ENCODE assay signal across 25 cellular contexts in genomic region chr6:94894300-94894699, GRCh38.
"Had no signal": no experiment of that assay in that cellular context is flagged by ENCODE, and none has a peak within 500 bp of the region (broad histone marks: within the 10 kb centered on the region; RNA-seq: fewer than 3 reads in every experiment).

No MANE protein-coding gene starts in this region.

- H3K4me1 ChIP-seq: Peyer's patch had no signal

- H3K27ac Mint-ChIP-seq: activated B cell treated with CpG ODN at 0.5 μM for 24 hours; activated CD4-positive, alpha-beta memory T cell treated with anti-CD3 and anti-CD28 coated beads, Interleukin-2, amount 10 ng/mL, durations not matched to agents 7 days and 5 days; activated naive CD4-positive, alpha-beta T cell treated with anti-CD3 and anti-CD28 coated beads for 36 hours; activated naive CD8-positive, alpha-beta T cell; activated T-helper 17 cell treated with anti-CD3 and anti-CD28 coated beads, Interleukin-2, amount 50 U/mL, for 72 hours; T-helper 1 cell treated with Interleukin-12 subunit alpha and Interleukin-12 subunit beta and Interleukin-4 antibody, amounts not matched to agents 30 μg/mL and 1 μg/mL, for 36 hours had no signal

- H3K9me3 Mint-ChIP-seq: activated B cell treated with CpG ODN at 0.5 μM for 24 hours; activated CD4-positive, alpha-beta memory T cell treated with anti-CD3 and anti-CD28 coated beads, Interleukin-2, amount 10 ng/mL, durations not matched to agents 7 days and 5 days; activated T-helper 17 cell treated with anti-CD3 and anti-CD28 coated beads, Interleukin-2, amount 50 U/mL, for 72 hours; T-helper 1 cell treated with Interleukin-12 subunit alpha and Interleukin-12 subunit beta and Interleukin-4 antibody, amounts not matched to agents 30 μg/mL and 1 μg/mL, for 36 hours had no signal

- H3K27ac ChIP-seq: brain microvascular endothelial cell, Peyer's patch had no signal

- H3K36me3 ChIP-seq: brain microvascular endothelial cell, Peyer's patch had no signal

- H3K27me3 Mint-ChIP-seq: activated B cell treated with CpG ODN at 0.5 μM for 24 hours; activated CD4-positive, alpha-beta memory T cell treated with anti-CD3 and anti-CD28 coated beads, Interleukin-2, amount 10 ng/mL, durations not matched to agents 7 days and 5 days; activated naive CD8-positive, alpha-beta T cell; activated T-helper 17 cell treated with anti-CD3 and anti-CD28 coated beads, Interleukin-2, amount 50 U/mL, for 72 hours had no signal

- DNase-seq: activated B cell treated with CpG ODN at 0.5 μM for 24 hours; activated CD4-positive, alpha-beta memory T cell treated with anti-CD3 and anti-CD28 coated beads, Interleukin-2, amount 10 ng/mL, durations not matched to agents 7 days and 5 days; activated CD4-positive, alpha-beta T cell treated with anti-CD3 and anti-CD28 coated beads, Interleukin-2, amount 50 U/mL, for 1 hour; activated gamma-delta T cell; activated naive CD4-positive, alpha-beta T cell treated with anti-CD3 and anti-CD28 coated beads for 36 hours; activated T-cell treated with anti-CD3 and anti-CD28 coated beads for 4 hours; activated T-cell treated with anti-CD3 and anti-CD28 coated beads, Interleukin-2, amount 50 U/mL, for 48 hours; amygdala; brain microvascular endothelial cell; caudate nucleus; Karpas-422; NCI-H1105 treated with DMSO at 0.1 percent for 48 hours; NCI-H1436 treated with DMSO at 0.1 percent for 48 hours; NCI-H187; NCI-H2081; NCI-H510A treated with DMSO at 0.1 percent for 48 hours; NCI-H69; NK-92 treated with Interleukin-12 subunit alpha and Interleukin-12 subunit beta, amount 100 ng/mL, for 24 hours; OCI-M1; Peyer's patch; SHP77 treated with DMSO at 0.1 percent for 48 hours; T-helper 9 cell had no signal

- H3K4me3 Mint-ChIP-seq: activated B cell treated with CpG ODN at 0.5 μM for 24 hours; activated CD4-positive, alpha-beta memory T cell treated with anti-CD3 and anti-CD28 coated beads, Interleukin-2, amount 10 ng/mL, durations not matched to agents 7 days and 5 days; activated naive CD4-positive, alpha-beta T cell treated with anti-CD3 and anti-CD28 coated beads for 36 hours; activated naive CD8-positive, alpha-beta T cell; activated T-helper 17 cell treated with anti-CD3 and anti-CD28 coated beads, Interleukin-2, amount 50 U/mL, for 72 hours; T-helper 1 cell treated with Interleukin-12 subunit alpha and Interleukin-12 subunit beta and Interleukin-4 antibody, amounts not matched to agents 30 μg/mL and 1 μg/mL, for 36 hours had no signal

- H3K27me3 ChIP-seq: brain microvascular endothelial cell, Peyer's patch had no signal

- H3K4me1 Mint-ChIP-seq: activated B cell treated with CpG ODN at 0.5 μM for 24 hours; activated CD4-positive, alpha-beta memory T cell treated with anti-CD3 and anti-CD28 coated beads, Interleukin-2, amount 10 ng/mL, durations not matched to agents 7 days and 5 days; activated T-helper 17 cell treated with anti-CD3 and anti-CD28 coated beads, Interleukin-2, amount 50 U/mL, for 72 hours had no signal

- H3K9me3 ChIP-seq: Peyer's patch had no signal

- H3K4me3 ChIP-seq: Peyer's patch had no signal

- ATAC-seq: activated T-helper 17 cell treated with anti-CD3 and anti-CD28 coated beads, Interleukin-2, amount 50 U/mL, for 72 hours had no signal

- H3K36me3 Mint-ChIP-seq: activated naive CD8-positive, alpha-beta T cell had no signal
